18 cellular contexts compared by ENCODE assay signal in genomic region chr22:29454186-29454745, GRCh38. TPM values are rescaled to one million over a fixed set of nuclear protein-coding genes. Genes with fewer than 3 reads are reported as not detected.
DNase-seq lines count a peak whose midpoint lies in the region; ATAC-seq and TF ChIP-seq lines count a peak whose summit lies in the region.
"Had no signal": no experiment of that assay in that cellular context is flagged by ENCODE, and none has a peak within 500 bp of the region (broad histone marks: within the 10 kb centered on the region; RNA-seq: fewer than 3 reads in every experiment).

No MANE protein-coding gene starts in this region.

- no peaks in the 10 kb centered on the region for H3K9me3 Mint-ChIP-seq in mesothelial cell of epicardium
- no peaks in the 10 kb centered on the region for H3K9me3 Mint-ChIP-seq in activated naive CD4-positive, alpha-beta T cell treated with anti-CD3 and anti-CD28 coated beads for 36 hours
- H3K9me3 Mint-ChIP-seq: CD8-positive, alpha-beta memory T cell had no signal

- no peak overlapping the region for H2BK120ac ChIP-seq in mesenchymal stem cell (ENCODE audit: low read depth, low read length)

- no peaks in the 10 kb centered on the region for H3K9me3 ChIP-seq in psoas muscle
- no peaks in the 10 kb centered on the region for H3K9me3 ChIP-seq in mesenchymal stem cell (ENCODE audit: control insufficient read depth, low read length)
- H3K9me3 ChIP-seq: HAP-1 had no signal

- peak overlapping the region; percentile 82 for H3K27ac Mint-ChIP-seq in mesothelial cell of epicardium
- no peak overlapping the region for H3K27ac Mint-ChIP-seq in activated naive CD4-positive, alpha-beta T cell treated with anti-CD3 and anti-CD28 coated beads for 36 hours

- DNase-seq in G401 (ENCODE audit: low spot score): peak; percentile 98
- DNase-seq in cerebellar nuclear complex (lab: John Stamatoyannopoulos, UW): peak; percentile 83 to 95
- no peak for DNase-seq in mesothelial cell of epicardium (ENCODE audit: low spot score in 2 of 2, unreplicated experiment in 2 of 2)
- DNase-seq in psoas muscle: no peak
- no peak for DNase-seq in activated naive CD4-positive, alpha-beta T cell treated with anti-CD3 and anti-CD28 coated beads for 36 hours
- DNase-seq in mesenchymal stem cell: no peak
- DNase-seq in DMS79 treated with DMSO at 0.1 percent for 48 hours (lab: John Stamatoyannopoulos, UW): no peak
- DNase-seq: ACHN; CD8-positive, alpha-beta memory T cell; NCI-H1092; NCI-H2107; NCI-H69; PC-3 had no signal

- no peak overlapping the region for H3K9ac ChIP-seq in mesenchymal stem cell (ENCODE audit: low read length)
- H3K9ac ChIP-seq: KMS-11 had no signal

- no peaks in the 10 kb centered on the region for H3K79me1 ChIP-seq in mesenchymal stem cell (replicated peaks; ENCODE audit: low read length, poor library complexity, severe bottlenecking)

- no peaks in the 10 kb centered on the region for H3K27me3 Mint-ChIP-seq in mesothelial cell of epicardium (ENCODE audit: low read depth)
- no peaks in the 10 kb centered on the region for H3K27me3 Mint-ChIP-seq in activated naive CD4-positive, alpha-beta T cell treated with anti-CD3 and anti-CD28 coated beads for 36 hours (ENCODE audit: low read depth)

- no peak overlapping the region for H2AK5ac ChIP-seq in mesenchymal stem cell (ENCODE audit: low read length, severe bottlenecking)

- H3K23ac ChIP-seq in mesenchymal stem cell (ENCODE audit: low read length in 2 of 2): no peak overlapping the region

- peak in 3 of 4 donors; percentile 23 to 62 (median 50) for ATAC-seq in psoas muscle
- no peak for ATAC-seq in GM21529 (IDR thresholded peaks at IDR 0.05; ENCODE audit: unreplicated experiment)
- ATAC-seq: PC-3 had no signal

- no peaks in the 10 kb centered on the region for H3K36me3 Mint-ChIP-seq in mesothelial cell of epicardium
- no peaks in the 10 kb centered on the region for H3K36me3 Mint-ChIP-seq in activated naive CD4-positive, alpha-beta T cell treated with anti-CD3 and anti-CD28 coated beads for 36 hours (ENCODE audit: low read depth)
- H3K36me3 Mint-ChIP-seq: CD8-positive, alpha-beta memory T cell had no signal

- no peaks in the 10 kb centered on the region for H3K36me3 ChIP-seq in psoas muscle (ENCODE audit: insufficient read depth in 1 of 2, low read depth in 1 of 2)
- H3K36me3 ChIP-seq in mesenchymal stem cell (ENCODE audit: control insufficient read depth in 1 of 2, insufficient read depth in 2 of 2, low read depth in 1 of 2, low read length in 2 of 2): no peaks in the 10 kb centered on the region
- H3K36me3 ChIP-seq: HAP-1 had no signal

- no peak overlapping the region for H3K4ac ChIP-seq in mesenchymal stem cell (ENCODE audit: low read depth in 1 of 2, low read length in 2 of 2)

- CTCF ChIA-PET in activated naive CD4-positive, alpha-beta T cell treated with anti-CD3 and anti-CD28 coated beads for 36 hours (lab: Charles Lee): no interaction called here

- H3K27me3 ChIP-seq in psoas muscle (ENCODE audit: insufficient read depth in 3 of 3, low read length in 2 of 3) (no peaks in the 10 kb centered on the region), mesenchymal stem cell (ENCODE audit: control insufficient read depth in 1 of 2, insufficient read depth in 1 of 2, low read length in 2 of 2) (peaks cover 0 to 5% of the 10 kb centered on the region in 2 experiments)

- H3K4me1 ChIP-seq in psoas muscle: no peaks in the 10 kb centered on the region
- H3K4me1 ChIP-seq in mesenchymal stem cell (ENCODE audit: control insufficient read depth, insufficient read depth, low read depth, low read length): peaks cover 3% of the 10 kb centered on the region

- H3K4me2 ChIP-seq in mesenchymal stem cell (ENCODE audit: low read length, poor library complexity, severe bottlenecking): no peak overlapping the region
- H3K4me2 ChIP-seq: KMS-11 had no signal

- no peak overlapping the region for H4K91ac ChIP-seq in mesenchymal stem cell (ENCODE audit: low read length)

- no peak overlapping the region for H3K4me3 Mint-ChIP-seq in mesothelial cell of epicardium
- no peak overlapping the region for H3K4me3 Mint-ChIP-seq in activated naive CD4-positive, alpha-beta T cell treated with anti-CD3 and anti-CD28 coated beads for 36 hours
- H3K4me3 Mint-ChIP-seq: CD8-positive, alpha-beta memory T cell had no signal

- H2BK15ac ChIP-seq in mesenchymal stem cell (ENCODE audit: low read depth, poor library complexity, severe bottlenecking): no peak overlapping the region

- intact Hi-C loops in psoas muscle (cut with DNase I): no loop called here
- intact Hi-C loops in activated naive CD4-positive, alpha-beta T cell treated with anti-CD3 and anti-CD28 coated beads for 36 hours (cut with micrococcal nuclease): no loop called here

- H2BK5ac ChIP-seq in mesenchymal stem cell (ENCODE audit: low read depth, low read length, poor library complexity, severe bottlenecking): no peak overlapping the region

- H3K18ac ChIP-seq in mesenchymal stem cell (ENCODE audit: low read depth in 1 of 2, low read length in 2 of 2): no peak overlapping the region

- no peak overlapping the region for H2AFZ ChIP-seq in mesenchymal stem cell (ENCODE audit: low read depth, low read length)

- H3K4me3 ChIP-seq in psoas muscle (no peak overlapping the region), mesenchymal stem cell (ENCODE audit: insufficient read depth in 1 of 2, low read depth in 1 of 2, low read length in 2 of 2) (no peak overlapping the region)
- H3K4me3 ChIP-seq: HAP-1 had no signal

- TF ChIP-seq CTCF in mesothelial cell of epicardium (IDR thresholded peaks at IDR 0.05; ENCODE audit: unreplicated experiment) (no peak), psoas muscle (IDR thresholded peaks at IDR 0.05) (no peak)

- H3K14ac ChIP-seq in mesenchymal stem cell (ENCODE audit: low read length in 2 of 2): no peak overlapping the region

- H3K4me1 Mint-ChIP-seq in mesothelial cell of epicardium: peaks cover 34% of the 10 kb centered on the region
- no peaks in the 10 kb centered on the region for H3K4me1 Mint-ChIP-seq in activated naive CD4-positive, alpha-beta T cell treated with anti-CD3 and anti-CD28 coated beads for 36 hours (ENCODE audit: low read depth)
- H3K4me1 Mint-ChIP-seq: CD8-positive, alpha-beta memory T cell had no signal

- no peak overlapping the region for H4K8ac ChIP-seq in mesenchymal stem cell (ENCODE audit: low read length)

- WGBS in psoas muscle, 3 donors: 22 to 44% (median 34%) methylated on average over 9 of the region's 9 CpGs
- 85% methylated on average over 9 of the region's 9 CpGs for WGBS in mesenchymal stem cell

- H2BK12ac ChIP-seq in mesenchymal stem cell (ENCODE audit: low read length in 2 of 2): no peak overlapping the region

- in situ Hi-C loops in G401 (cut with HindIII; ENCODE audit: low sequenced_read_pairs): no loop called here

- H3K27ac ChIP-seq in psoas muscle (no peak overlapping the region), mesenchymal stem cell (ENCODE audit: low read length, poor library complexity, severe bottlenecking) (no peak overlapping the region)
- H3K27ac ChIP-seq: KMS-11 had no signal

RNA-seq across cellular contexts. Expression of gene RFPL1, which starts 15.9 kb away (rescaled TPM):
- total RNA-seq in G401 (2014; rRNA removed; shearing (Covaris generic)): not detected in 2 replicates
- total RNA-seq in mesothelial cell of epicardium: 0.29 to 0.63 TPM (median 0.54 TPM) in 3 replicates
- total RNA-seq in psoas muscle: not detected
- polyA plus RNA-seq in psoas muscle: not detected
- total RNA-seq in activated naive CD4-positive, alpha-beta T cell treated with anti-CD3 and anti-CD28 coated beads for 36 hours: not detected
- polyA plus RNA-seq in mesenchymal stem cell (2013, experiment 1 of 2): not detected
- polyA plus RNA-seq in mesenchymal stem cell (2013, experiment 2 of 2): not detected
- total RNA-seq: CD8-positive, alpha-beta memory T cell; MCF 10A; PC-3 had no signal
- polyA plus RNA-seq: BJ; CD8-positive, alpha-beta memory T cell had no signal

RNA-seq across cellular contexts. Expression of gene NEFH, which starts 25.8 kb away (rescaled TPM):
- 11.6 and 14.3 TPM in 2 replicates for total RNA-seq in G401 (2014; rRNA removed; shearing (Covaris generic))
- 3.4 to 4.3 TPM (median 3.5 TPM) in 3 replicates for total RNA-seq in mesothelial cell of epicardium
- under 1 TPM; 0.08 to 0.54 (median 0.28) TPM for total RNA-seq in psoas muscle
- polyA plus RNA-seq in psoas muscle: under 1 TPM; 0.06 to 0.18 (median 0.14) TPM
- total RNA-seq in activated naive CD4-positive, alpha-beta T cell treated with anti-CD3 and anti-CD28 coated beads for 36 hours: 1 to 10 TPM; 2.5 to 3.5 TPM
- polyA plus RNA-seq in mesenchymal stem cell (2013, experiment 1 of 2): 1.5 TPM
- 1.4 TPM for polyA plus RNA-seq in mesenchymal stem cell (2013, experiment 2 of 2)
- total RNA-seq: MCF 10A, PC-3 had no signal

Comparison
In these comparisons a context has a peak if more than half of its experiments do, and no peak if none do; other contexts are left out.
1. DNase-seq: peak in G401 (single experiment) and cerebellar nuclear complex (2 of 2); none in mesothelial cell of epicardium (0 of 2), psoas muscle (0 of 2), activated naive CD4-positive, alpha-beta T cell treated with anti-CD3 and anti-CD28 coated beads for 36 hours (single experiment), mesenchymal stem cell (single experiment) and DMS79 treated with DMSO at 0.1 percent for 48 hours (single experiment).